Comparison of ENCODE assay signal across 16 cellular contexts in genomic region chr4:78293348-78293747, GRCh38.
DNase-seq lines count a peak whose midpoint lies in the region; ATAC-seq, FAIRE-seq and TF ChIP-seq lines count a peak whose summit lies in the region.
"Had no signal": no experiment of that assay in that cellular context is flagged by ENCODE, and none has a peak within 500 bp of the region (broad histone marks: within the 10 kb centered on the region; RNA-seq: fewer than 3 reads in every experiment).

No MANE protein-coding gene starts in this region.

- H3K4me2 ChIP-seq in A549 (no peak overlapping the region), K562 (ENCODE audit: insufficient read depth, low read length) (no peak overlapping the region)

- H3K4me1 ChIP-seq in A549 = peaks cover 18% of the 10 kb centered on the region
- no peaks in the 10 kb centered on the region for H3K4me1 ChIP-seq in K562 (replicated peaks in 1 of 2; ENCODE audit: control insufficient read depth in 2 of 2, insufficient read depth in 2 of 2, low read length in 2 of 2)
- no peaks in the 10 kb centered on the region for H3K4me1 ChIP-seq in pancreas

- no peaks in the 10 kb centered on the region for H3K9me1 ChIP-seq in K562 (ENCODE audit: control insufficient read depth, insufficient read depth, low read length)

- 30% methylated on average over 1 of the region's 1 CpG for WGBS in A549 (ENCODE audit: missing lambda C conversion rate)
- 0% methylated on average over 1 of the region's 1 CpG for WGBS in K562 (ENCODE audit: insufficient coverage, low coverage, missing lambda C conversion rate)
- WGBS in pancreas, 2 donors = 45 to 53% methylated on average over 1 of the region's 1 CpG

- CTCF ChIA-PET in A549 (lab: Yijun Ruan, JAX) = no interaction called here
- CTCF ChIA-PET in K562 (lab: Yijun Ruan, JAX; ENCODE audit: low intra/inter-chr PET ratio) = no interaction called here

- no peaks in the 10 kb centered on the region for H3K79me2 ChIP-seq in K562 (ENCODE audit: control insufficient read depth, insufficient read depth, low read length)

- BruUV-seq in K562 (replicated peaks; lab: Mats Ljungman, UMichigan) = no TSS peak

- DNase-seq in A549 (ENCODE audit: low read depth in 1 of 2, low spot score in 1 of 2) (no peak), HCEC 1CT (peak; percentile 5), K562 (ENCODE audit: extremely low read depth in 1 of 4, low spot score in 3 of 4) (no peak), hepatic stellate cell (ENCODE audit: low spot score) (peak; percentile 14), pancreas (no peak), COR-L47 (lab: John Stamatoyannopoulos, UW) (no peak), NCI-H187 treated with DMSO at 0.1 percent for 48 hours (lab: John Stamatoyannopoulos, UW) (no peak)
- DNase-seq: activated CD4-positive, alpha-beta T cell treated with anti-CD3 and anti-CD28 coated beads for 48 hours; activated naive CD4-positive, alpha-beta T cell treated with anti-CD3 and anti-CD28 coated beads for 36 hours; effector CD4-positive, alpha-beta T cell; naive thymus-derived CD4-positive, alpha-beta T cell; NCI-H2081; psoas muscle; stomach; uterus had no signal

- H3K36me3 ChIP-seq in K562 (ENCODE audit: control insufficient read depth, insufficient read depth, low read length) (no peaks in the 10 kb centered on the region), pancreas (no peaks in the 10 kb centered on the region)
- H3K36me3 ChIP-seq: stomach, uterus had no signal

- peaks cover 0 to 11% of the 10 kb centered on the region in 2 experiments; a peak in 2 of 5 replicates for H3K27me3 ChIP-seq in K562 (ENCODE audit: control insufficient read depth in 2 of 2, insufficient read depth in 2 of 2, low read length in 2 of 2)
- H3K27me3 ChIP-seq in pancreas = no peaks in the 10 kb centered on the region
- H3K27me3 ChIP-seq: stomach, uterus had no signal

- H2AFZ ChIP-seq in K562 (ENCODE audit: low read depth, low read length) = no peak overlapping the region

- H3K27ac ChIP-seq in A549 (no peak overlapping the region), K562 (ENCODE audit: extremely low read depth, low read depth, low read length) (no peak overlapping the region), pancreas (no peak overlapping the region)
- H3K27ac ChIP-seq: psoas muscle, stomach, uterus had no signal

- no peak for TF ChIP-seq EP300 in A549 (IDR thresholded peaks at IDR 0.05)
- no peak for TF ChIP-seq EP300 in K562 (IDR thresholded peaks at IDR 0.05; ENCODE audit: low read length)

- ATAC-seq in A549 (no peak), K562 (no peak), pancreas (no peak), GM18909 (IDR thresholded peaks at IDR 0.05; ENCODE audit: poor library complexity, unreplicated experiment) (no peak)
- ATAC-seq: naive thymus-derived CD4-positive, alpha-beta T cell had no signal

- TF ChIP-seq CTCF in A549 (IDR thresholded peaks at IDR 0.05) (no peak), K562 (IDR thresholded peaks at IDR 0.05 in 2 of 3, conservative IDR thresholded peaks at IDR 0.05 in 1 of 3; ENCODE audit: insufficient read depth in 2 of 3, low read depth in 1 of 3, low read length in 3 of 3) (no peak), pancreas (IDR thresholded peaks at IDR 0.05) (no peak)

- H4K20me1 ChIP-seq in K562 (replicated peaks; ENCODE audit: control insufficient read depth, insufficient read depth, low read length) = no peaks in the 10 kb centered on the region

- H3K9ac ChIP-seq in K562 (ENCODE audit: insufficient read depth in 1 of 2, low read depth in 2 of 2, low read length in 2 of 2) = no peak overlapping the region

- TF ChIP-seq POLR2A in A549 (IDR thresholded peaks at IDR 0.05; ENCODE audit: low read length) (no peak), K562 (conservative IDR thresholded peaks at IDR 0.05) (no peak)

- H3K4me3 ChIP-seq in A549 = no peak overlapping the region
- H3K4me3 ChIP-seq in K562 = no peak overlapping the region
- H3K4me3 ChIP-seq in pancreas = no peak overlapping the region
- H3K4me3 ChIP-seq: psoas muscle, stomach, uterus had no signal

- intact Hi-C loops in K562 (cut with micrococcal nuclease) = no loop called here
- intact Hi-C loops in pancreas (cut with DNase I) = no loop called here

- POLR2A ChIA-PET in A549 (lab: Yijun Ruan, JAX) (no interaction called here), K562 (lab: Yijun Ruan, JAX) (no interaction called here)

- FAIRE-seq in A549 (lab: Jason Lieb, UNC) (no peak), K562 (lab: Jason Lieb, UNC) (no peak), pancreas (lab: Jason Lieb, UNC) (no peak)

- in situ Hi-C loops in K562 (cut with MboI) = no loop called here

- no peaks in the 10 kb centered on the region for H3K9me3 ChIP-seq in A549
- H3K9me3 ChIP-seq in K562 (replicated peaks; ENCODE audit: control insufficient read depth, insufficient read depth, low read depth, low read length) = no peaks in the 10 kb centered on the region
- no peaks in the 10 kb centered on the region for H3K9me3 ChIP-seq in pancreas
- H3K9me3 ChIP-seq: psoas muscle, stomach, uterus had no signal

- TF ChIP-seq RAD21 in A549 (conservative IDR thresholded peaks at IDR 0.05 in 1 of 2, IDR thresholded peaks at IDR 0.05 in 1 of 2) = no peak
- TF ChIP-seq RAD21 in K562 (CRISPR knock-in tag; conservative IDR thresholded peaks at IDR 0.05 in 1 of 2, IDR thresholded peaks at IDR 0.05 in 1 of 2) = no peak

TF ChIP-seq in A549, 52 proteins besides CTCF, POLR2A, EP300 and RAD21:
- no peak for TF ChIP-seq FOSB (CRISPR knock-in tag; IDR thresholded peaks at IDR 0.05)
- no peak for TF ChIP-seq RFX5 (IDR thresholded peaks at IDR 0.05)
- no peak for TF ChIP-seq CBX2 (IDR thresholded peaks at IDR 0.05; ENCODE audit: borderline replicate concordance, low read depth)
- TF ChIP-seq, protein P1, sequence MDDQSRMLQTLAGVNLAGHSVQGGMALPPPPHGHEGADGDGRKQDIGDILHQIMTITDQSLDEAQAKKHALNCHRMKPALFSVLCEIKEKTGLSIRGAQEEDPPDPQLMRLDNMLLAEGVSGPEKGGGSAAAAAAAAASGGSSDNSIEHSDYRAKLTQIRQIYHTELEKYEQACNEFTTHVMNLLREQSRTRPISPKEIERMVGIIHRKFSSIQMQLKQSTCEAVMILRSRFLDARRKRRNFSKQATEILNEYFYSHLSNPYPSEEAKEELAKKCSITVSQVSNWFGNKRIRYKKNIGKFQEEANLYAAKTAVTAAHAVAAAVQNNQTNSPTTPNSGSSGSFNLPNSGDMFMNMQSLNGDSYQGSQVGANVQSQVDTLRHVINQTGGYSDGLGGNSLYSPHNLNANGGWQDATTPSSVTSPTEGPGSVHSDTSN (IDR thresholded peaks at IDR 0.05) = no peak
- TF ChIP-seq, protein P2, sequence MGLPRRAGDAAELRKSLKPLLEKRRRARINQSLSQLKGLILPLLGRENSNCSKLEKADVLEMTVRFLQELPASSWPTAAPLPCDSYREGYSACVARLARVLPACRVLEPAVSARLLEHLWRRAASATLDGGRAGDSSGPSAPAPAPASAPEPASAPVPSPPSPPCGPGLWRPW (IDR thresholded peaks at IDR 0.05) = no peak
- no peak for TF ChIP-seq ZNF302 (CRISPR knock-in tag; IDR thresholded peaks at IDR 0.05)
- TF ChIP-seq, protein P3, sequence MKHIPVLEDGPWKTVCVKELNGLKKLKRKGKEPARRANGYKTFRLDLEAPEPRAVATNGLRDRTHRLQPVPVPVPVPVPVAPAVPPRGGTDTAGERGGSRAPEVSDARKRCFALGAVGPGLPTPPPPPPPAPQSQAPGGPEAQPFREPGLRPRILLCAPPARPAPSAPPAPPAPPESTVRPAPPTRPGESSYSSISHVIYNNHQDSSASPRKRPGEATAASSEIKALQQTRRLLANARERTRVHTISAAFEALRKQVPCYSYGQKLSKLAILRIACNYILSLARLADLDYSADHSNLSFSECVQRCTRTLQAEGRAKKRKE (CRISPR knock-in tag; IDR thresholded peaks at IDR 0.05; ENCODE audit: low read depth) = no peak
- TF ChIP-seq MAFK (IDR thresholded peaks at IDR 0.05; ENCODE audit: partially characterized antibody) = peak; percentile 56

TF ChIP-seq in K562, 482 proteins besides CTCF, POLR2A, EP300 and RAD21 (continues in another document):
- TF ChIP-seq MAFK (IDR thresholded peaks at IDR 0.05; ENCODE audit: low read length) (peak; percentile 31; the same call in 1 of the 2 replicates), MAFF (IDR thresholded peaks at IDR 0.05; ENCODE audit: low read length) (peak; percentile 36), ZNF143 (CRISPR knock-in tag; IDR thresholded peaks at IDR 0.05) (no peak), ZNF316 (IDR thresholded peaks at IDR 0.05) (peak; percentile 37; the same call in 1 of the 2 replicates), SRSF3 (IDR thresholded peaks at IDR 0.05; ENCODE audit: insufficient read depth, low read length) (no peak), KLF1 (tag; IDR thresholded peaks at IDR 0.05) (no peak), HMG20B (CRISPR knock-in tag; IDR thresholded peaks at IDR 0.05) (no peak), BHLHE40 (IDR thresholded peaks at IDR 0.05; ENCODE audit: low read length) (no peak), ZNF75A (CRISPR knock-in tag; IDR thresholded peaks at IDR 0.05) (no peak), ZNF347 (CRISPR knock-in tag; IDR thresholded peaks at IDR 0.05; ENCODE audit: low read depth) (no peak), ZBTB33 (CRISPR knock-in tag; IDR thresholded peaks at IDR 0.05) (no peak), HDAC8 (tag; IDR thresholded peaks at IDR 0.05) (no peak)
- TF ChIP-seq, protein P4, sequence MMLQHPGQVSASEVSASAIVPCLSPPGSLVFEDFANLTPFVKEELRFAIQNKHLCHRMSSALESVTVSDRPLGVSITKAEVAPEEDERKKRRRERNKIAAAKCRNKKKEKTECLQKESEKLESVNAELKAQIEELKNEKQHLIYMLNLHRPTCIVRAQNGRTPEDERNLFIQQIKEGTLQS (IDR thresholded peaks at IDR 0.05) = no peak
- TF ChIP-seq, protein P4 (CRISPR knock-in tag; conservative IDR thresholded peaks at IDR 0.05) = no peak

Comparison
In these comparisons a context has a peak if more than half of its experiments do, and no peak if none do; other contexts are left out.
1. DNase-seq: peak in HCEC 1CT (single experiment) and hepatic stellate cell (single experiment); none in A549 (0 of 2), K562 (0 of 4), pancreas (0 of 6), COR-L47 (single experiment) and NCI-H187 treated with DMSO at 0.1 percent for 48 hours (single experiment).
2. Of the 35 proteins assayed by ChIP-seq in both K562 and A549: peak only in K562: none; only in A549: none; in both: MAFK; in neither: 34.